In genomic region chr1:156743367-156744302, GRCh38 we compare ENCODE assay signal across 1 cellular context.
TF ChIP-seq lines count a peak whose summit lies in the region.

No MANE protein-coding gene starts in this region.

TF ChIP-seq in HepG2, 621 proteins besides CTCF, POLR2A, EP300 and RAD21:
- TF ChIP-seq AGO2 (optimal IDR thresholded peaks at IDR 0.05; ENCODE audit: low read depth, low read length) (peak; percentile 36), ISL2 (CRISPR knock-in tag; IDR thresholded peaks at IDR 0.05) (no peak)
- TF ChIP-seq, protein P1, sequence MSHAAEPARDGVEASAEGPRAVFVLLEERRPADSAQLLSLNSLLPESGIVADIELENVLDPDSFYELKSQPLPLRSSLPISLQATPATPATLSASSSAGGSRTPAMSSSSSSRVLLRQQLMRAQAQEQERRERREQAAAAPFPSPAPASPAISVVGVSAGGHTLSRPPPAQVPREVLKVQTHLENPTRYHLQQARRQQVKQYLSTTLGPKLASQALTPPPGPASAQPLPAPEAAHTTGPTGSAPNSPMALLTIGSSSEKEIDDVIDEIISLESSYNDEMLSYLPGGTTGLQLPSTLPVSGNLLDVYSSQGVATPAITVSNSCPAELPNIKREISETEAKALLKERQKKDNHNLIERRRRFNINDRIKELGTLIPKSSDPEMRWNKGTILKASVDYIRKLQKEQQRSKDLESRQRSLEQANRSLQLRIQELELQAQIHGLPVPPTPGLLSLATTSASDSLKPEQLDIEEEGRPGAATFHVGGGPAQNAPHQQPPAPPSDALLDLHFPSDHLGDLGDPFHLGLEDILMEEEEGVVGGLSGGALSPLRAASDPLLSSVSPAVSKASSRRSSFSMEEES (CRISPR knock-in tag; IDR thresholded peaks at IDR 0.05) = no peak
